In the genomic region with DNA sequence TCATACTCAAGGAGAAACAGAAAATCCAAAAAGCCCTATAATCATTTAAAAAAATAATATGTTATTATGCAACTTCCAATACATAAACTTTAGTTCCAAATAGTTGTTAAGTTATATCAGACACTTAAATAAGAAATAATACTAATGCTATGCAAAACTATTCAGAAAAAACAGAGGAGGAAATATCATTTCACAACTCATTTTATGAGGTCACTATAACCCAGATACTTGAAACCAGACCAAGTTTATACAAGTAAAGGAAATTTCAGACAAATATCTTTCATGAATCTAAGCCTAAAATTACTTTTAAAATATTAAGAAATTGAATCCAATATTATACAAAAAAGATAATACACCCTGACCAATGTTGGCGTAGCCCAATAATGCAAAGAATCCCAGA, we compare ENCODE assay signal across 24 cellular contexts.
"Had no signal": no experiment of that assay in that cellular context is flagged by ENCODE, and none has a peak within 500 bp of the region (broad histone marks: within the 10 kb centered on the region; RNA-seq: fewer than 3 reads in every experiment).

No MANE protein-coding gene starts in this region.

- H3K27me3 Mint-ChIP-seq: brain had no signal

- H3K9me3 ChIP-seq: lower lobe of right lung, psoas muscle, right atrium auricular region, thyroid gland, upper lobe of right lung had no signal

- H3K4me1 Mint-ChIP-seq: brain; naive thymus-derived CD8-positive, alpha-beta T cell; neural progenitor cell; T-cell had no signal

- H3K9me3 Mint-ChIP-seq: activated naive CD4-positive, alpha-beta T cell treated with anti-CD3 and anti-CD28 coated beads for 36 hours; activated T-cell treated with anti-CD3 and anti-CD28 coated beads, Interleukin-2, amount 50 U/mL, for 72 hours; naive thymus-derived CD8-positive, alpha-beta T cell; neural progenitor cell; T-cell; T-helper 2 cell treated with Interferon-gamma antibody and Interleukin-4, amounts not matched to agents 5 μg/mL and 100 μg/mL, for 36 hours had no signal

- H3K36me3 Mint-ChIP-seq: naive thymus-derived CD8-positive, alpha-beta T cell; neural progenitor cell; T-cell had no signal

- H2AFZ ChIP-seq: neural progenitor cell had no signal

- H3K27ac ChIP-seq: foreskin keratinocyte, lower lobe of right lung, neural progenitor cell, psoas muscle, right atrium auricular region, thyroid gland, upper lobe of right lung had no signal

- H3K27me3 ChIP-seq: foreskin keratinocyte, neural progenitor cell, right atrium auricular region, thyroid gland, upper lobe of right lung had no signal

- ATAC-seq: activated T-cell treated with anti-CD3 and anti-CD28 coated beads, Interleukin-2, amount 50 U/mL, for 72 hours; foreskin keratinocyte; left lobe of liver; lower lobe of right lung; naive thymus-derived CD8-positive, alpha-beta T cell; psoas muscle; stimulated activated naive CD8-positive, alpha-beta T cell treated with anti-CD3 and anti-CD28 coated beads, Interleukin-15, Interleukin-2, amounts not matched to agents 100 U/mL and 50 U/mL, for 24 hours; T-cell; upper lobe of right lung had no signal

- H3K36me3 ChIP-seq: lower lobe of right lung, neural progenitor cell, right atrium auricular region, thyroid gland, upper lobe of right lung had no signal

- H3K27ac Mint-ChIP-seq: activated naive CD4-positive, alpha-beta T cell treated with anti-CD3 and anti-CD28 coated beads for 36 hours; activated T-cell treated with anti-CD3 and anti-CD28 coated beads, Interleukin-2, amount 50 U/mL, for 72 hours; brain; naive thymus-derived CD8-positive, alpha-beta T cell; neural progenitor cell; T-cell; T-helper 2 cell treated with Interferon-gamma antibody and Interleukin-4, amounts not matched to agents 5 μg/mL and 100 μg/mL, for 36 hours had no signal

- H3K9ac ChIP-seq: neural progenitor cell had no signal

- H3K4me1 ChIP-seq: foreskin keratinocyte, lower lobe of right lung, neural progenitor cell, psoas muscle, thyroid gland, upper lobe of right lung had no signal

- DNase-seq: activated CD4-positive, alpha-beta T cell treated with anti-CD3 and anti-CD28 coated beads, Interleukin-2, amount 50 U/mL, for 48 hours; activated effector memory CD4-positive, alpha-beta T cell treated with Interleukin-2 at 50 U/mL for 16 hours; activated naive CD4-positive, alpha-beta T cell treated with anti-CD3 and anti-CD28 coated beads for 36 hours; activated T-cell treated with anti-CD3 and anti-CD28 coated beads, Interleukin-2, amount 50 U/mL, for 72 hours; anterior cingulate cortex; caudate nucleus; dermis blood vessel endothelial cell; effector CD8-positive, alpha-beta T cell; foreskin keratinocyte; lower lobe of right lung; mesendoderm; naive thymus-derived CD8-positive, alpha-beta T cell; psoas muscle; stimulated activated CD4-positive, alpha-beta T cell treated with anti-CD3 and anti-CD28 coated beads, Interleukin-4, amount 100 ng/mL, for 4 hours; stimulated activated naive CD8-positive, alpha-beta T cell treated with anti-CD3 and anti-CD28 coated beads, Interleukin-15, Interleukin-2, amounts not matched to agents 100 U/mL and 50 U/mL, for 24 hours; substantia nigra; T-cell; thyroid gland; upper lobe of right lung had no signal

- H3K4me2 ChIP-seq: neural progenitor cell had no signal

- H3K4me3 Mint-ChIP-seq: activated naive CD4-positive, alpha-beta T cell treated with anti-CD3 and anti-CD28 coated beads for 36 hours; activated T-cell treated with anti-CD3 and anti-CD28 coated beads, Interleukin-2, amount 50 U/mL, for 72 hours; brain; naive thymus-derived CD8-positive, alpha-beta T cell; neural progenitor cell; T-cell; T-helper 2 cell treated with Interferon-gamma antibody and Interleukin-4, amounts not matched to agents 5 μg/mL and 100 μg/mL, for 36 hours had no signal

- H3K4me3 ChIP-seq: lower lobe of right lung, neural progenitor cell, psoas muscle, right atrium auricular region, thyroid gland, upper lobe of right lung had no signal
